In the genomic region with DNA sequence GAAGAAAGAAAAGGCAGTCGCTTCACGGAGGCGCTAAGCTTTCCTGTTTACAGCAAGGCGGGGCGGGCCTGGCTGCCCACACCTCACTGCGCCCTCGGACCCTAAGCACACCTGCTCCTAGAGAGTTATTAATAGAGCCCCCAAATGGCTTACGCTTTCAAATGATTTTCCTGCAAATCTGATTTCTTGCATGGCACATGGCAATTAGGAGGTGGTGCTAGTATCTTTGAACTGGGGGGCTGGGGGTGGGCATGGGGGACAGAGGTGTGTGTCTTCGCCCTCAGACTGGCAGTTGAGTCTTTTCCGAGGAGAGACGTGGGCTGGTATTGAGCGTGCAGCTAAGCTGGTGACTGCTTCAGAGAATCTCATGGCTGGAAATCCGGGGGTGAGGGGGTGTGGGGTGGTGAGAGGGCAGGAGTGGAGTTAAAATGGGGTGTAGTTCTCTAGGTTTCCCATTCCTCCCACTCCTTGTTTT, we compare ENCODE assay signal across 8 cellular contexts. TPM values are rescaled to one million over a fixed set of nuclear protein-coding genes. Genes with fewer than 3 reads are reported as not detected.
DNase-seq lines count a peak whose midpoint lies in the region; ATAC-seq and TF ChIP-seq lines count a peak whose summit lies in the region.

No MANE protein-coding gene starts in this region.

- peaks cover 0 to 9% (median 0%) of the 10 kb centered on the region in 8 donors for H3K9me3 Mint-ChIP-seq in CD4-positive, alpha-beta memory T cell

- H2BK15ac ChIP-seq in IMR-90 (ENCODE audit: low read depth, low read length), result no peak overlapping the region

- H3K4me1 Mint-ChIP-seq in CD4-positive, alpha-beta memory T cell, result peaks cover 36 to 91% (median 50%) of the 10 kb centered on the region in 4 donors

- H3K4me3 ChIP-seq in CD4-positive, alpha-beta memory T cell (ENCODE audit: low read length in 2 of 2), result peak overlapping the region; percentile 94 to 97
- H3K4me3 ChIP-seq in IMR-90 (ENCODE audit: insufficient read depth, low read depth, low read length) (peak overlapping the region; percentile 54), iPS DF 6.9 (ENCODE audit: low read length) (peak overlapping the region; percentile 18; the same call in 1 of the 2 replicates)

- H4K5ac ChIP-seq in IMR-90 (ENCODE audit: low read depth, low read length), result no peak overlapping the region; the same call in 1 of the 2 replicates

- peaks cover 3% of the 10 kb centered on the region; the same call in 1 of the 2 replicates for H4K20me1 ChIP-seq in IMR-90 (ENCODE audit: insufficient read depth, low read length)

- H2AK9ac ChIP-seq in IMR-90 (replicated peaks; ENCODE audit: low read depth, low read length, poor library complexity), result peak overlapping the region; percentile 9

- no peaks in the 10 kb centered on the region for H3K27me3 ChIP-seq in CD4-positive, alpha-beta memory T cell (ENCODE audit: insufficient read depth, low read length)
- H3K27me3 ChIP-seq in IMR-90 (ENCODE audit: control insufficient read depth, insufficient read depth, low read length), result no peaks in the 10 kb centered on the region
- peaks cover 10% of the 10 kb centered on the region; the same call in 1 of the 2 replicates for H3K27me3 ChIP-seq in iPS DF 6.9 (ENCODE audit: control insufficient read depth, insufficient read depth, low read length)

- H3K56ac ChIP-seq in IMR-90 (ENCODE audit: extremely low read depth, insufficient read depth, low read length), result no peak overlapping the region

- peaks cover 66% of the 10 kb centered on the region for H3K4me1 ChIP-seq in CD4-positive, alpha-beta memory T cell (ENCODE audit: insufficient read depth, low read length)
- H3K4me1 ChIP-seq in IMR-90 (ENCODE audit: control insufficient read depth, insufficient read depth, low read length) (no peaks in the 10 kb centered on the region), iPS DF 6.9 (ENCODE audit: control insufficient read depth, insufficient read depth, low read length) (0 out of 2 replicates have a peak, but pooled peaks cover 1% of the 10 kb centered on the region)

- peak overlapping the region in 1 of 2 experiments; percentile 39; a peak in 1 of 4 replicates for H4K8ac ChIP-seq in IMR-90 (ENCODE audit: low read depth in 2 of 2, low read length in 2 of 2)

- H3K4ac ChIP-seq in IMR-90 (ENCODE audit: low read depth, low read length), result peak overlapping the region; percentile 3; the same call in 1 of the 2 replicates

- H3K27ac Mint-ChIP-seq in CD4-positive, alpha-beta memory T cell, result peak overlapping the region; percentile 97 to 100 (median 98)

- no peak overlapping the region for H3K14ac ChIP-seq in IMR-90 (replicated peaks; ENCODE audit: low read depth, low read length)

- intact Hi-C loops in CD4-positive, alpha-beta memory T cell (cut with micrococcal nuclease), result loop anchor here (1.0 kb wide), 6 partner anchors 26 to 317 kb away; no protein-coding TSS in a partner anchor
- intact Hi-C loops in IMR-90 (cut with micrococcal nuclease), result loop anchor here (1.0 to 5.0 kb wide), 6 partner anchors 50 to 317 kb away; partner anchors contain the start of gene DPH5

- peak overlapping the region; percentile 83 for H3K4me2 ChIP-seq in IMR-90 (ENCODE audit: low read depth, low read length)

- no peak overlapping the region for H4K91ac ChIP-seq in IMR-90 (ENCODE audit: insufficient read depth, low read depth, low read length)

- peaks cover 0 to 11% of the 10 kb centered on the region in 2 experiments; a peak in 1 of 4 replicates for H3K79me1 ChIP-seq in IMR-90 (ENCODE audit: low read depth in 1 of 2, low read length in 2 of 2)

- H3K27ac ChIP-seq in CD4-positive, alpha-beta memory T cell (ENCODE audit: low read depth, low read length), result peak overlapping the region; percentile 90
- peak overlapping the region; percentile 61; the same call in 1 of the 2 replicates for H3K27ac ChIP-seq in IMR-90 (ENCODE audit: insufficient read depth, low read length)
- H3K27ac ChIP-seq in iPS DF 6.9 (ENCODE audit: low read length), result no peak overlapping the region

- 13% methylated on average over 1 of the region's 13 CpGs; no CpG with 5 or more reads in 1 of the 2 experiments for WGBS in IMR-90 (ENCODE audit: extremely low coverage in 2 of 2, insufficient read length in 1 of 2), 2 experiments
- WGBS in iPS DF 6.9 (ENCODE audit: insufficient coverage, insufficient read length), result no CpG with 5 or more reads among the region's 13 CpGs

- TF ChIP-seq POLR2A in IMR-90 (IDR thresholded peaks at IDR 0.05; ENCODE audit: low read depth, low read length), result no peak

- H3K4me3 Mint-ChIP-seq in CD4-positive, alpha-beta memory T cell, result peak overlapping the region; percentile 96 to 100 (median 98)

- dilution Hi-C loops in IMR-90 (cut with HindIII; ENCODE audit: low sequenced_read_pairs, unreplicated experiment), result no loop called here

- ATAC-seq in IMR-90 (ENCODE audit: low read depth) (no peak), GM21723 (IDR thresholded peaks at IDR 0.05; ENCODE audit: unreplicated experiment) (no peak), HG03469 (IDR thresholded peaks at IDR 0.05; ENCODE audit: unreplicated experiment) (no peak)

- in situ Hi-C loops in IMR-90 (cut with MboI; ENCODE audit: low sequenced_read_pairs), result loop anchor here (25.0 kb wide), 1 partner anchor 201 kb away; the partner anchor contains the start of gene DPH5

- H2AFZ ChIP-seq in IMR-90 (replicated peaks; ENCODE audit: low read length, poor library complexity), result peak overlapping the region; percentile 40

- H3K36me3 Mint-ChIP-seq in CD4-positive, alpha-beta memory T cell, result peaks cover 56 to 76% of the 10 kb centered on the region in 2 donors

- H3K23ac ChIP-seq in IMR-90 (ENCODE audit: low read depth, low read length), result no peak overlapping the region

- peak overlapping the region; percentile 47; the same call in 1 of the 2 replicates for H3K9ac ChIP-seq in IMR-90 (ENCODE audit: low read depth, low read length)

- peaks cover 40% of the 10 kb centered on the region for H3K36me3 ChIP-seq in CD4-positive, alpha-beta memory T cell (ENCODE audit: insufficient read depth, low read length)
- H3K36me3 ChIP-seq in IMR-90 (ENCODE audit: control insufficient read depth, insufficient read depth, low read length) (peaks cover 16% of the 10 kb centered on the region), iPS DF 6.9 (ENCODE audit: control insufficient read depth, insufficient read depth, low read length) (peaks cover 5% of the 10 kb centered on the region; the same call in 1 of the 2 replicates)

- H3K9me1 ChIP-seq in IMR-90 (ENCODE audit: insufficient read depth, low read length), result 0 out of 2 replicates have a peak, but pooled peaks cover 4% of the 10 kb centered on the region

- no peaks in the 10 kb centered on the region for H3K27me3 Mint-ChIP-seq in CD4-positive, alpha-beta memory T cell

- no peak overlapping the region for H2BK5ac ChIP-seq in IMR-90 (ENCODE audit: low read depth, low read length, poor library complexity, severe bottlenecking)

- peak; percentile 41 to 71 (median 51) for DNase-seq in CD4-positive, alpha-beta memory T cell
- no peak for DNase-seq in IMR-90
- DNase-seq in activated T-helper 9 cell treated with anti-CD3 and anti-CD28 coated beads, Interleukin-2, amount 50 U/mL, for 16 hours (ENCODE audit: low read depth), result peak; percentile 47
- DNase-seq in iPS DF 6.9 (ENCODE audit: low read depth, low spot score), result no peak
- DNase-seq in stimulated activated CD4-positive, alpha-beta T cell treated with anti-CD3 and anti-CD28 coated beads, Interleukin-4, amount 100 ng/mL, for 4 hours, result peak; percentile 61 to 82
- no peak for DNase-seq in OCI-M2 (lab: John Stamatoyannopoulos, UW; ENCODE audit: unreplicated experiment)

- no peak overlapping the region for H2BK120ac ChIP-seq in IMR-90 (ENCODE audit: low read depth, low read length)

- BruUV-seq in IMR-90 (replicated peaks; lab: Mats Ljungman, UMichigan), result no TSS peak

- CTCF ChIA-PET in CD4-positive, alpha-beta memory T cell (lab: Charles Lee; ENCODE audit: partially characterized antibody), result interaction anchor here (0.7 to 17.2 kb wide), 68 partner anchors 10 to 342 kb away, joined by 3 to 442 read pairs (median 4); partner anchors contain the start of genes DPH5 and SLC30A7
- CTCF ChIA-PET in IMR-90 (lab: Yijun Ruan, JAX), result interaction anchor here (0.6 to 1.6 kb wide), 24 partner anchors 10 to 326 kb away, joined by 3 to 8 read pairs (median 4); no protein-coding TSS in a partner anchor

- no peaks in the 10 kb centered on the region for H3K9me3 ChIP-seq in CD4-positive, alpha-beta memory T cell (ENCODE audit: control insufficient read depth in 1 of 2, low read length in 2 of 2)
- H3K9me3 ChIP-seq in IMR-90 (ENCODE audit: control insufficient read depth, insufficient read depth, low read length) (no peaks in the 10 kb centered on the region), iPS DF 6.9 (ENCODE audit: control insufficient read depth, insufficient read depth, low read length) (no peaks in the 10 kb centered on the region)

- peak overlapping the region; percentile 40; the same call in 1 of the 2 replicates for H2AK5ac ChIP-seq in IMR-90 (ENCODE audit: low read depth, low read length)

- POLR2A ChIA-PET in CD4-positive, alpha-beta memory T cell (lab: Charles Lee; ENCODE audit: partially characterized antibody), result interaction anchor here (0.6 to 25.2 kb wide), 43 partner anchors 10 to 1268 kb away, joined by 3 to 955 read pairs (median 7); partner anchors contain the start of genes DPH5, EXTL2, SLC30A7 and SLC35A3
- POLR2A ChIA-PET in IMR-90 (lab: Charles Lee; ENCODE audit: unreplicated experiment), result interaction anchor here (0.6 kb wide), 1 partner anchor 51 kb away, joined by 5 read pairs; no protein-coding TSS in a partner anchor

- peak overlapping the region; percentile 35; the same call in 1 of the 2 replicates for H3K18ac ChIP-seq in IMR-90 (ENCODE audit: low read depth, low read length)

- H2BK20ac ChIP-seq in IMR-90 (ENCODE audit: low read depth, low read length), result no peak overlapping the region

- TF ChIP-seq CTCF in IMR-90 (conservative IDR thresholded peaks at IDR 0.05; ENCODE audit: low read depth, low read length), result no peak

- TF ChIP-seq RAD21 in IMR-90 (IDR thresholded peaks at IDR 0.05; ENCODE audit: low read length), result no peak

TF ChIP-seq in IMR-90, 13 proteins besides CTCF, POLR2A, EP300 and RAD21 (continues in another document):
- TF ChIP-seq RCOR1 (IDR thresholded peaks at IDR 0.05; ENCODE audit: insufficient replicate concordance, low read length) (no peak), MXI1 (IDR thresholded peaks at IDR 0.05; ENCODE audit: borderline replicate concordance, low read depth, low read length) (no peak), RFX5 (IDR thresholded peaks at IDR 0.05; ENCODE audit: low read depth, low read length) (no peak), SMC3 (IDR thresholded peaks at IDR 0.05; ENCODE audit: low read depth, low read length) (no peak), CEBPB (IDR thresholded peaks at IDR 0.05; ENCODE audit: low read depth, low read length) (no peak), MAZ (IDR thresholded peaks at IDR 0.05; ENCODE audit: borderline replicate concordance, low read depth, low read length) (no peak), BHLHE40 (IDR thresholded peaks at IDR 0.05; ENCODE audit: low read depth, low read length) (no peak)

RNA-seq across cellular contexts. Expression of gene S1PR1, which starts 1.3 kb away (rescaled TPM):
- 100 to 1,000 TPM; 363 to 366 TPM for total RNA-seq in CD4-positive, alpha-beta memory T cell
- polyA plus RNA-seq in CD4-positive, alpha-beta memory T cell, result 100 to 1,000 TPM; 277 to 320 TPM
- 12.5 and 12.9 TPM in 2 replicates for total RNA-seq in IMR-90 (2012; rRNA removed)
- 14.1 and 15.6 TPM in 2 replicates for polyA plus RNA-seq in IMR-90 (2012; rRNA removed)
- polyA plus RNA-seq in IMR-90 (2012; cell fraction: cytosol; rRNA removed), result 6.3 and 10.1 TPM in 2 replicates
- polyA plus RNA-seq in IMR-90 (2012; cell fraction: nucleus; rRNA removed; ENCODE audit: low replicate concordance), result 6.1 TPM in 2 replicates

Comparison
In these comparisons a context has a peak if more than half of its experiments do, and no peak if none do; other contexts are left out.
1. DNase-seq: peak in CD4-positive, alpha-beta memory T cell (5 of 5), activated T-helper 9 cell treated with anti-CD3 and anti-CD28 coated beads, Interleukin-2, amount 50 U/mL, for 16 hours (single experiment) and stimulated activated CD4-positive, alpha-beta T cell treated with anti-CD3 and anti-CD28 coated beads, Interleukin-4, amount 100 ng/mL, for 4 hours (2 of 2); none in IMR-90 (single experiment), iPS DF 6.9 (single experiment) and OCI-M2 (single experiment).
2. H3K4me3 ChIP-seq: peak in every context shown above with its lines; median percentile 96 in CD4-positive, alpha-beta memory T cell; 54 in IMR-90; 18 in iPS DF 6.9.
3. RNA of gene S1PR1, which starts 1.3 kb away (total RNA-seq): 363 to 366 TPM in CD4-positive, alpha-beta memory T cell; 12.5 to 12.9 TPM in IMR-90; every median in the first group is over 10 times any median in the second.